ENCODE assay signal across 1 cellular context in genomic region chr13:95497307-95497943, GRCh38.
TF ChIP-seq lines count a peak whose summit lies in the region.

No MANE protein-coding gene starts in this region.

TF ChIP-seq in SK-N-SH treated with all-trans-retinoic acid at 6 μM for 48 hours, 23 proteins besides CTCF, POLR2A, EP300 and RAD21 (continued from another document):
- TF ChIP-seq ZC3H10 (CRISPR knock-in tag; IDR thresholded peaks at IDR 0.05) (no peak), ZFP3 (CRISPR knock-in tag; IDR thresholded peaks at IDR 0.05) (no peak), OSR1 (CRISPR knock-in tag; IDR thresholded peaks at IDR 0.05) (no peak), ZNF70 (CRISPR knock-in tag; IDR thresholded peaks at IDR 0.05) (no peak)
